In the genomic region with DNA sequence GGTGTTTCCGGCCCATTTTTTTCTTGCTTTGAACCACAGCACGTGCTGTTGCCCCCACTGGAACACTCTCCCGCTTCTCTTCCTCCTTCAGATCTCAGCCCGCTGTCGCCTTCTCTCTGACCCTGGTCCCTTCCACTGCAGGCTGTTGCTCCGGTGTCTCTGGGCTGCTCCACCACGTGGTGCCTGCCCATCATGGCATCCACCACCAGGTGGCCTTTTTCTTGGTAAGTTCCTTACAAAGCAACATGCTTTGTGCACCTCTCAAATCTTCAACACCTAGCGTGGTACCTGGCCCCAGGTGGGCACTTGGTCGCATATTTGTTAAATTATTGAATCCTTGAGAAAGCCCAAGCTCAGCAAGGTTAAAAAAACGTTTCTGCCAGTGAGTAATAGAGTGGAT, we compare ENCODE assay signal across 8 cellular contexts. TPM values are rescaled to one million over a fixed set of nuclear protein-coding genes. Genes with fewer than 3 reads are reported as not detected.
DNase-seq lines count a peak whose midpoint lies in the region; ATAC-seq and TF ChIP-seq lines count a peak whose summit lies in the region.

No MANE protein-coding gene starts in this region.

- no peak overlapping the region for H3K27ac ChIP-seq in RWPE1

- TF ChIP-seq CTCF in GM13976 (IDR thresholded peaks at IDR 0.05; ENCODE audit: borderline replicate concordance, control extremely low read depth, extremely low read depth, insufficient read depth, missing control alignments), result no peak
- no peak for TF ChIP-seq CTCF in RWPE1 (conservative IDR thresholded peaks at IDR 0.05; ENCODE audit: low read depth)

- in situ Hi-C loops in ACHN (cut with HindIII; ENCODE audit: low pct_ligation_motif_present, low pct_unique_long_range_greater_than_20kb, low sequenced_read_pairs) (no loop called here), GM13976 (cut with MboI; ENCODE audit: low sequenced_read_pairs, unreplicated experiment) (no loop called here), G401 (cut with HindIII; ENCODE audit: low sequenced_read_pairs) (no loop called here)

- peak; percentile 37 for DNase-seq in ACHN
- peak; percentile 53 for DNase-seq in GM13976 (ENCODE audit: low spot score)
- peak; percentile 32 for DNase-seq in RWPE1 (ENCODE audit: low spot score)
- peak; percentile 12 for DNase-seq in glomerular visceral epithelial cell (ENCODE audit: extremely low spot score)
- DNase-seq in G401 (ENCODE audit: low spot score), result no peak

- ATAC-seq in GM21360 (IDR thresholded peaks at IDR 0.05; ENCODE audit: unreplicated experiment) (no peak), GM21825 (IDR thresholded peaks at IDR 0.05; ENCODE audit: unreplicated experiment) (no peak), HG03280 (IDR thresholded peaks at IDR 0.05; ENCODE audit: unreplicated experiment) (no peak)

- POLR2A ChIA-PET in RWPE1 (lab: Yijun Ruan, JAX; ENCODE audit: low non-redundant PET), result no interaction called here

- CTCF ChIA-PET in RWPE1 (lab: Yijun Ruan, JAX), result interaction anchor here (0.6 kb wide), 1 partner anchor 91 kb away, joined by 5 read pairs; no protein-coding TSS in a partner anchor

RNA-seq across cellular contexts. Expression of a gene that starts 19.1 kb away (rescaled TPM):
- not detected in 2 replicates for total RNA-seq in G401 (2014; rRNA removed; shearing (Covaris generic))
